ENCODE assay signal across 8 cellular contexts in the genomic region with DNA sequence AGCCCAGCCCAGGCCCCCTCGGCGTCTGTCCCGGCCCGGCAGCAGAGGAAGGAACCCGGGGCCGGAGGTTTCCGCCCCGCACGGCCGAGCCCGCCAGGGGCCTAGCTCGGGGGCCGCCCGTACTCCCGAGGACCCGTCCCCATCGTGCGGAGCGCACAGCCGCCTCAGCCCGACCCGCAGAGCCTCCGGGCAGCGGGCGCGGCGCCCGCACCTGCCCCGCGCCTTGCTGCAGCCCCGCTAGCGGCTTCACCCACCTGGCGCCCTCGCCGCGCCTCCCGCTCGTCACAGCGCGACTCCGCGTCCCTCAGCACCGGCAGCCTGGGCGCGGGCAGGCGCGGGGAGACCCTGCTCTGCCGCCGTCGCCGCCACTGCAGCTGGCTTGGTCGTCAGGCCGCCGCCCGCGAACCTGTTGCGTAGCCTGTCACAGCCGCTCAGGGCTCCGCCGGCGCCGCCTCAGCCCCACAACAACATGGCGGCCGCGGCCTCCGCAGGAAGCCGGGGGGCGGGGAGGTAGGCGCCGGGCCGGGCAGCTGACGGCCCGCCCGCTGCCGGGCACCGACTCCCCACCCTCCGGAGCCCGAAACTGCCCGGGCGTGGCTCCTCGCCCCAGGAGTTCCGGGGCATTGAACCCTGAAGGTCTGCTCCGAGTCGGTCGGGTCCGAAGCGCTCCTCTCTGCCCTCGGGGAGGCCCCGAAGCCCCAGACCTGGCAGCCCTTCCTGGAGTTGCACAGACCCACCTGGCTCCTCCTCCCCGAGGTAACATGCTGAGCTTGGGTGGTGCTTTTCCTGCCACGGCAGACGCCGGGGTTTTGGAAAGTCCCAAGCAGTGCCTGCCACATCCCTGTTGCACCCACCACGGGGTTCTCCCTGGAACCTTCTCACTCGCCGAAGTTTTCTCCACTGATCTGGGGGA. TPM values are rescaled to one million over a fixed set of nuclear protein-coding genes. Genes with fewer than 3 reads are reported as not detected.
DNase-seq lines count a peak whose midpoint lies in the region; ATAC-seq and TF ChIP-seq lines count a peak whose summit lies in the region.

TSS of gene ITSN2 (minus strand) at position 487 of the 913 bp plus-strand sequence. CDS start 32,454 bp downstream, outside the sequence.

- peak within 1 kb of the TSS; percentile 66 to 95 (median 76) for H3K4me3 ChIP-seq in stomach

- peak in 1 of 4 donors; percentile 28 for TF ChIP-seq POLR2A in stomach (IDR thresholded peaks at IDR 0.05)

- H3K27ac Mint-ChIP-seq in neural crest cell (ENCODE audit: unreplicated experiment) = peak within 1 kb of the TSS; percentile 44

- DNase-seq in Daoy (ENCODE audit: low read depth) = peak; percentile 87
- peak; percentile 14 to 78 for DNase-seq in SHP77 (lab: John Stamatoyannopoulos, UW)
- DNase-seq in activated effector memory CD4-positive, alpha-beta T cell treated with anti-CD3 and anti-CD28 coated beads, Interleukin-2, amount 50 U/mL, for 16 hours = peak; percentile 94
- peak; percentile 24 for DNase-seq in fibroblast of the conjunctiva (ENCODE audit: low read depth)
- peak; percentile 69 for DNase-seq in neural crest cell (ENCODE audit: low read depth, low spot score)
- peak; percentile 82 for DNase-seq in stomach

- WGBS in stomach, 5 donors = 1 to 2% (median 1%) methylated on average over 20 to 94 of the region's 96 CpGs

- intact Hi-C loops in stomach (cut with DNase I; ENCODE audit: low total_unique reads) = no loop called here

- no peaks in the 10 kb centered on the region for H3K9me3 Mint-ChIP-seq in neural crest cell

- peaks cover 7 to 45% (median 25%) of the 10 kb centered on the region in 4 donors for H3K4me1 ChIP-seq in stomach

- H3K4me1 Mint-ChIP-seq in neural crest cell = peaks cover 13% of the 10 kb centered on the region

- peak; percentile 45; the same call in 1 of the 2 replicates for TF ChIP-seq EP300 in Ishikawa (IDR thresholded peaks at IDR 0.05; ENCODE audit: borderline replicate concordance)
- TF ChIP-seq EP300 in stomach (IDR thresholded peaks at IDR 0.05) = no peak

- no peaks in the 10 kb centered on the region for H3K36me3 ChIP-seq in stomach

- no peak for TF ChIP-seq RAD21 in Ishikawa (IDR thresholded peaks at IDR 0.05; ENCODE audit: low read depth)

- peak; percentile 76 for ATAC-seq in GM21619 (IDR thresholded peaks at IDR 0.05; ENCODE audit: unreplicated experiment)

- H3K27me3 ChIP-seq in stomach = no peaks in the 10 kb centered on the region

- no peaks in the 10 kb centered on the region for H3K9me3 ChIP-seq in stomach

- TF ChIP-seq CTCF in neural crest cell (conservative IDR thresholded peaks at IDR 0.05) = no peak
- TF ChIP-seq CTCF in stomach (IDR thresholded peaks at IDR 0.05) = no peak

- peaks cover 3% of the 10 kb centered on the region for H3K36me3 Mint-ChIP-seq in neural crest cell (ENCODE audit: low read depth)

- H3K27ac ChIP-seq in stomach = peak within 1 kb of the TSS; percentile 95 to 98 (median 96)

- peak within 1 kb of the TSS; percentile 90 for H3K4me3 Mint-ChIP-seq in neural crest cell

- H3K27me3 Mint-ChIP-seq in neural crest cell (ENCODE audit: low read depth) = peaks cover 21% of the 10 kb centered on the region

TF ChIP-seq in Ishikawa, 13 proteins besides CTCF, POLR2A, EP300 and RAD21:
- TF ChIP-seq EGR1 (IDR thresholded peaks at IDR 0.05) (peak; percentile 48; the same call in 1 of the 2 replicates), ZBTB7A (IDR thresholded peaks at IDR 0.05; ENCODE audit: low read depth) (peak; percentile 32; the same call in 1 of the 2 replicates), TCF12 (IDR thresholded peaks at IDR 0.05; ENCODE audit: low read depth) (peak; percentile 72), TAF1 (IDR thresholded peaks at IDR 0.05; ENCODE audit: low read depth) (peak; percentile 81), TEAD4 (IDR thresholded peaks at IDR 0.05) (no peak; the same call in 1 of the 2 replicates), NFIC (IDR thresholded peaks at IDR 0.05) (peak; percentile 23; the same call in 1 of the 2 replicates), MAX (IDR thresholded peaks at IDR 0.05) (no peak; the same call in 1 of the 2 replicates), CREB1 (IDR thresholded peaks at IDR 0.05; ENCODE audit: low read depth) (no peak), YY1 (IDR thresholded peaks at IDR 0.05; ENCODE audit: low read depth) (peak; percentile 93), CEBPB (IDR thresholded peaks at IDR 0.05) (no peak; the same call in 1 of the 2 replicates), FOXM1 (IDR thresholded peaks at IDR 0.05; ENCODE audit: borderline replicate concordance, low read depth) (no peak)
- TF ChIP-seq, protein P1, sequence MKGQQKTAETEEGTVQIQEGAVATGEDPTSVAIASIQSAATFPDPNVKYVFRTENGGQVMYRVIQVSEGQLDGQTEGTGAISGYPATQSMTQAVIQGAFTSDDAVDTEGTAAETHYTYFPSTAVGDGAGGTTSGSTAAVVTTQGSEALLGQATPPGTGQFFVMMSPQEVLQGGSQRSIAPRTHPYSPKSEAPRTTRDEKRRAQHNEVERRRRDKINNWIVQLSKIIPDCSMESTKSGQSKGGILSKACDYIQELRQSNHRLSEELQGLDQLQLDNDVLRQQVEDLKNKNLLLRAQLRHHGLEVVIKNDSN (IDR thresholded peaks at IDR 0.05) = peak; percentile 30; the same call in 1 of the 2 replicates
- TF ChIP-seq, protein P2, sequence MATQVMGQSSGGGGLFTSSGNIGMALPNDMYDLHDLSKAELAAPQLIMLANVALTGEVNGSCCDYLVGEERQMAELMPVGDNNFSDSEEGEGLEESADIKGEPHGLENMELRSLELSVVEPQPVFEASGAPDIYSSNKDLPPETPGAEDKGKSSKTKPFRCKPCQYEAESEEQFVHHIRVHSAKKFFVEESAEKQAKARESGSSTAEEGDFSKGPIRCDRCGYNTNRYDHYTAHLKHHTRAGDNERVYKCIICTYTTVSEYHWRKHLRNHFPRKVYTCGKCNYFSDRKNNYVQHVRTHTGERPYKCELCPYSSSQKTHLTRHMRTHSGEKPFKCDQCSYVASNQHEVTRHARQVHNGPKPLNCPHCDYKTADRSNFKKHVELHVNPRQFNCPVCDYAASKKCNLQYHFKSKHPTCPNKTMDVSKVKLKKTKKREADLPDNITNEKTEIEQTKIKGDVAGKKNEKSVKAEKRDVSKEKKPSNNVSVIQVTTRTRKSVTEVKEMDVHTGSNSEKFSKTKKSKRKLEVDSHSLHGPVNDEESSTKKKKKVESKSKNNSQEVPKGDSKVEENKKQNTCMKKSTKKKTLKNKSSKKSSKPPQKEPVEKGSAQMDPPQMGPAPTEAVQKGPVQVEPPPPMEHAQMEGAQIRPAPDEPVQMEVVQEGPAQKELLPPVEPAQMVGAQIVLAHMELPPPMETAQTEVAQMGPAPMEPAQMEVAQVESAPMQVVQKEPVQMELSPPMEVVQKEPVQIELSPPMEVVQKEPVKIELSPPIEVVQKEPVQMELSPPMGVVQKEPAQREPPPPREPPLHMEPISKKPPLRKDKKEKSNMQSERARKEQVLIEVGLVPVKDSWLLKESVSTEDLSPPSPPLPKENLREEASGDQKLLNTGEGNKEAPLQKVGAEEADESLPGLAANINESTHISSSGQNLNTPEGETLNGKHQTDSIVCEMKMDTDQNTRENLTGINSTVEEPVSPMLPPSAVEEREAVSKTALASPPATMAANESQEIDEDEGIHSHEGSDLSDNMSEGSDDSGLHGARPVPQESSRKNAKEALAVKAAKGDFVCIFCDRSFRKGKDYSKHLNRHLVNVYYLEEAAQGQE (IDR thresholded peaks at IDR 0.05; ENCODE audit: low read depth) = no peak

RNA-seq across cellular contexts. Expression of gene ITSN2, which starts in this region (rescaled TPM):
- total RNA-seq in Daoy (2014; rRNA removed; shearing (Covaris generic)) = 20.1 and 22.6 TPM in 2 replicates
- total RNA-seq in neural crest cell (13.6 and 13.7 TPM in 2 replicates), stomach (100 to 1,000 TPM in 2 of 5 donors, 10 to 100 TPM in 3; 14.8 to 216 (median 66.5) TPM)
- 10 to 100 TPM; 14.6 to 30.7 (median 17.9) TPM for polyA plus RNA-seq in stomach

Comparison
In these comparisons a context has a peak if more than half of its experiments do, and no peak if none do; other contexts are left out.
1. Peak in every context shown above with its lines: DNase-seq, ATAC-seq, H3K4me3 ChIP-seq and H3K27ac ChIP-seq.
2. DNase-seq: peak in every context shown above with its lines; median percentile 94 in activated effector memory CD4-positive, alpha-beta T cell treated with anti-CD3 and anti-CD28 coated beads, Interleukin-2, amount 50 U/mL, for 16 hours; 87 in Daoy; 82 in stomach; 69 in neural crest cell; 46 in SHP77; 24 in fibroblast of the conjunctiva.